Comparison of ENCODE assay signal across 17 cellular contexts in the genomic region with DNA sequence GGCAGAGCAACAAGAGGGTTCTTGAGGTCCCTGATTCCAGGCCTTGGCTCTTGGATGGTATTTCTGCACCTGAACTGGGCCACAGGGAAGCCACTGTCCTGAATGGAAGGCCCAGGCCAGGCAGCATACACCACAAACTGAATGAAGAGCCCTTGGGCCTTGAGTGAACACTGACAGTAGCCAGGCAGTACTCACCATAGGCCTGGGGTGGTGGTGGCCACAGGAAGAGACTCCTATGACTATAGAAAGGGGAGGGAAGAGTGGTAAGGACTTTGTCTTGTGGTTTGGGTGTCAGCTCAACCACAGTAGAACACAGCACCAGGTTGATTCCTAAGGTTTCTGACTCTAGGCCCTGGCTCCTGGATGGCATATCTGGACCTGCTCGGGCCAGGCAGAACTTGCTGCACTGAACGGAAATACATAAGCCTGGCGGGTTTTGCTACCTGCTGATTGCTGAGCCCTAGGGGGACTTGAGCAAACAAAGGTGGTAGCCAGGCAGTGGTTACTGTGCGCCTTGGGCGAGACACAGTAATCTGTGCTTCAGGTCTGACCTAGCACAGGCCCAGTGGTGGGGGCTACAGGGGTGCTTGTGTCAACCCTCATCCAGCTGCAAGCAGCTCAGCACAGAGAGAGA.
A peak's percentile ranks its signal among the peaks of the same experiment; 100 is the strongest.
DNase-seq lines count a peak whose midpoint lies in the region; ATAC-seq and TF ChIP-seq lines count a peak whose summit lies in the region.
"Had no signal": no experiment of that assay in that cellular context is flagged by ENCODE, and none has a peak within 500 bp of the region (broad histone marks: within the 10 kb centered on the region; RNA-seq: fewer than 3 reads in every experiment).

No MANE protein-coding gene starts in this region.

- no peaks in the 10 kb centered on the region for H3K27me3 ChIP-seq in BLaER1 treated with 17β-estradiol and CSF1 and Interleukin-3, amounts not matched to agents 10 nM and 100 nM
- H3K27me3 ChIP-seq in prostate gland (replicated peaks; ENCODE audit: insufficient read depth): no peaks in the 10 kb centered on the region

- H3K4me1 Mint-ChIP-seq in naive thymus-derived CD8-positive, alpha-beta T cell: peaks cover 6 to 16% (median 9%) of the 10 kb centered on the region in 4 donors

- H3K4me3 Mint-ChIP-seq in naive thymus-derived CD8-positive, alpha-beta T cell: no peak overlapping the region
- H3K4me3 Mint-ChIP-seq: CD4-positive, CD25-positive, alpha-beta regulatory T cell had no signal

- H3K9ac ChIP-seq in BLaER1 treated with 17β-estradiol and CSF1 and Interleukin-3, amounts not matched to agents 10 nM and 100 nM: no peak overlapping the region
- H3K9ac ChIP-seq: GM23248 had no signal

- no peaks in the 10 kb centered on the region for H4K20me1 ChIP-seq in BLaER1 treated with 17β-estradiol and CSF1 and Interleukin-3, amounts not matched to agents 10 nM and 100 nM

- peaks cover 13 to 31% (median 23%) of the 10 kb centered on the region in 11 experiments for H3K9me3 ChIP-seq in BLaER1 treated with 17β-estradiol and CSF1 and Interleukin-3, amounts not matched to agents 10 nM and 100 nM (replicated peaks in 1 of 11)
- no peaks in the 10 kb centered on the region for H3K9me3 ChIP-seq in prostate gland

- TF ChIP-seq CTCF in prostate gland (IDR thresholded peaks at IDR 0.05): no peak

- H3K4me3 ChIP-seq in BLaER1 treated with 17β-estradiol and CSF1 and Interleukin-3, amounts not matched to agents 10 nM and 100 nM: no peak overlapping the region
- H3K4me3 ChIP-seq in prostate gland: no peak overlapping the region
- H3K4me3 ChIP-seq: GM12878, GM23248 had no signal

- H3K27ac Mint-ChIP-seq in naive thymus-derived CD8-positive, alpha-beta T cell: no peak overlapping the region

- no peak for ATAC-seq in naive thymus-derived CD8-positive, alpha-beta T cell
- ATAC-seq in HG03280 (IDR thresholded peaks at IDR 0.05; ENCODE audit: unreplicated experiment): no peak
- ATAC-seq: GM12878 had no signal

- peak overlapping the region in 5 of 11 experiments; percentile 77 to 90 (median 84); a peak in 9 of 22 replicates for H3K4me2 ChIP-seq in BLaER1 treated with 17β-estradiol and CSF1 and Interleukin-3, amounts not matched to agents 10 nM and 100 nM

- intact Hi-C loops in prostate gland (cut with DNase I): no loop called here

- H3K27me3 Mint-ChIP-seq in naive thymus-derived CD8-positive, alpha-beta T cell: no peaks in the 10 kb centered on the region
- H3K27me3 Mint-ChIP-seq: CD4-positive, CD25-positive, alpha-beta regulatory T cell had no signal

- TF ChIP-seq POLR2A in prostate gland (IDR thresholded peaks at IDR 0.05): no peak

- WGBS in prostate gland: 69% methylated on average over 5 of the region's 5 CpGs

- peaks cover 13 to 50% (median 39%) of the 10 kb centered on the region in 10 experiments for H3K4me1 ChIP-seq in BLaER1 treated with 17β-estradiol and CSF1 and Interleukin-3, amounts not matched to agents 10 nM and 100 nM
- no peaks in the 10 kb centered on the region for H3K4me1 ChIP-seq in prostate gland (replicated peaks)

- no peaks in the 10 kb centered on the region; a peak in 1 of 22 replicates for H3K36me3 ChIP-seq in BLaER1 treated with 17β-estradiol and CSF1 and Interleukin-3, amounts not matched to agents 10 nM and 100 nM
- no peaks in the 10 kb centered on the region for H3K36me3 ChIP-seq in prostate gland

- H3K36me3 Mint-ChIP-seq in naive thymus-derived CD8-positive, alpha-beta T cell: peaks cover 26 to 41% (median 29%) of the 10 kb centered on the region in 3 donors

- DNase-seq in MV-4-11 (lab: John Stamatoyannopoulos, UW): peak; percentile 8
- peak; percentile 33 for DNase-seq in epithelial cell of prostate (ENCODE audit: low read depth, low spot score)
- peak; percentile 4 for DNase-seq in prostate gland (ENCODE audit: low spot score)
- DNase-seq in naive thymus-derived CD8-positive, alpha-beta T cell: no peak
- no peak for DNase-seq in GM19238 (ENCODE audit: insufficient read length, low spot score)
- no peak for DNase-seq in ureter (ENCODE audit: low spot score)
- DNase-seq: AML-193; Calu3; CD4-positive, CD25-positive, alpha-beta regulatory T cell; GM23248; NCI-H1436; NCI-H2081 treated with DMSO at 0.1 percent for 48 hours; NCI-H524; SIG-M5 had no signal

- H3K27ac ChIP-seq in BLaER1 treated with 17β-estradiol and CSF1 and Interleukin-3, amounts not matched to agents 10 nM and 100 nM: peak overlapping the region in 7 of 11 experiments; percentile 35 to 81 (median 68); a peak in 10 of 22 replicates
- peak overlapping the region; percentile 5 for H3K27ac ChIP-seq in epithelial cell of prostate
- no peak overlapping the region for H3K27ac ChIP-seq in prostate gland
- H3K27ac ChIP-seq: GM23248 had no signal

- POLR2A ChIA-PET in naive thymus-derived CD8-positive, alpha-beta T cell (lab: Charles Lee): no interaction called here

- peaks cover 5 to 33% (median 22%) of the 10 kb centered on the region in 9 donors for H3K9me3 Mint-ChIP-seq in naive thymus-derived CD8-positive, alpha-beta T cell

Comparison
In these comparisons a context has a peak if more than half of its experiments do, and no peak if none do; other contexts are left out.
1. H3K27ac ChIP-seq: peak in BLaER1 treated with 17β-estradiol and CSF1 and Interleukin-3, amounts not matched to agents 10 nM and 100 nM (7 of 11) and epithelial cell of prostate (single experiment); none in prostate gland (0 of 2).
2. DNase-seq: peak in MV-4-11 (single experiment), epithelial cell of prostate (single experiment) and prostate gland (single experiment); none in naive thymus-derived CD8-positive, alpha-beta T cell (0 of 10), GM19238 (single experiment) and ureter (single experiment).